ENCODE assay signal across 8 cellular contexts in the genomic region with DNA sequence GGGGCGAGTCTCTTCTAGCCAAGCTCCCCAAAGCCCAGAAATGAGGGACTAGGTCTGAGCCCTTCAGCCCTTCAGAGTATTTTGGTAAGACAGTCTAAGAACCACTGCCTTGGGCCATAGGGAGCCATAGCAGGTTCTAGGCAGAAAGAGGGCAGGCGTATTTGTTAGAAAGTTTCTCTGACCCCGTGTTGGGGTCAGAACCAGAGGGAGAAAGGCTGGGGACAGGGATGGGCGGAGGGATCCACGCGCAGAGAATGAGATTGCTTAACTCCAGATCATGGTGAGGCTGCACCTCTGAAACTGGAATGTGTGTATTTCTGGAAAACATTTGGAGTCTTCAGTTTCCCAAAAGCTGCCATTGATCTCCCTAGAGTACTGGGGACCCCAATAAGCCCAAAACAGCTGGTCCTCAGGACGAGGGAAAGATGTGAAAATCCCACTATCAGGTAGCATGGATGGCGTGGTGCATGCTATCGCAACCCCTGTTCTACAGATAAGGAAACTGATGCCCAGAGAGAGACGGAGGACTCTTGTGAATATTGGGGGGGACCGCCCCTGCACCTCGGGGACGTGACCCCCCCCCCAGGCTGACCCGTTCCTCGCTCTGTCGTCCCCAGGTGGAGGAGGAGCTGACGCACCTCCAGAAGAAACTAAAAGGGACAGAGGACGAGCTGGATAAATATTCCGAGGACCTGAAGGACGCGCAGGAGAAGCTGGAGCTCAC. TPM values are rescaled to one million over a fixed set of nuclear protein-coding genes. Genes with fewer than 3 reads are reported as not detected.
DNase-seq lines count a peak whose midpoint lies in the region; ATAC-seq and TF ChIP-seq lines count a peak whose summit lies in the region.

No MANE protein-coding gene starts in this region.

- H3K36me3 ChIP-seq in DND-41 (ENCODE audit: insufficient read depth, low read length) (peaks cover 14% of the 10 kb centered on the region), OCI-LY3 (replicated peaks; ENCODE audit: low read depth, low read length) (peaks cover 28% of the 10 kb centered on the region), osteoblast (ENCODE audit: insufficient read depth, low read length) (peaks cover 25% of the 10 kb centered on the region)

- peaks cover 54% of the 10 kb centered on the region for H3K4me1 Mint-ChIP-seq in endothelial cell (ENCODE audit: unreplicated experiment)

- peaks cover 31% of the 10 kb centered on the region for H3K36me3 Mint-ChIP-seq in endothelial cell (ENCODE audit: low read depth, unreplicated experiment)

- H3K9me3 ChIP-seq in DND-41 (ENCODE audit: insufficient read depth, low read length, severe bottlenecking) (no peaks in the 10 kb centered on the region), OCI-LY3 (ENCODE audit: insufficient read depth, low read length) (no peaks in the 10 kb centered on the region), osteoblast (ENCODE audit: low read depth, low read length) (no peaks in the 10 kb centered on the region)

- DNase-seq in DND-41 (no peak), endothelial cell (ENCODE audit: low spot score) (no peak), osteoblast (ENCODE audit: insufficient read length, low spot score, missing footprints) (no peak), NCI-H2171 (lab: John Stamatoyannopoulos, UW) (no peak), NCI-H446 (lab: John Stamatoyannopoulos, UW) (no peak), DMS53 treated with DMSO at 0.1 percent for 48 hours (lab: John Stamatoyannopoulos, UW; ENCODE audit: unreplicated experiment) (no peak), GM03348 (ENCODE audit: low spot score) (no peak)

- H3K9ac ChIP-seq in DND-41 (ENCODE audit: low read depth, low read length) (peak overlapping the region; percentile 97), OCI-LY3 (ENCODE audit: low read length) (peak overlapping the region; percentile 88)

- H4K20me1 ChIP-seq in DND-41 (ENCODE audit: insufficient read depth, low read length): peaks cover 18% of the 10 kb centered on the region
- H4K20me1 ChIP-seq in OCI-LY3 (ENCODE audit: insufficient read depth, low read length): peaks cover 16% of the 10 kb centered on the region
- H4K20me1 ChIP-seq in osteoblast (ENCODE audit: insufficient read depth, low read length): peaks cover 16% of the 10 kb centered on the region

- H3K79me2 ChIP-seq in DND-41 (ENCODE audit: insufficient read depth, low read length): peaks cover 35% of the 10 kb centered on the region
- H3K79me2 ChIP-seq in OCI-LY3 (ENCODE audit: low read length): peaks cover 51% of the 10 kb centered on the region
- peaks cover 78% of the 10 kb centered on the region for H3K79me2 ChIP-seq in osteoblast (ENCODE audit: insufficient read depth, low read length)

- peak overlapping the region; percentile 93 for H3K4me3 Mint-ChIP-seq in endothelial cell (ENCODE audit: unreplicated experiment)

- H3K27me3 ChIP-seq in DND-41 (ENCODE audit: insufficient read depth, low read length, poor library complexity): no peaks in the 10 kb centered on the region
- no peaks in the 10 kb centered on the region for H3K27me3 ChIP-seq in OCI-LY3 (ENCODE audit: low read depth, low read length)
- H3K27me3 ChIP-seq in osteoblast (ENCODE audit: insufficient read depth, low read length): no peaks in the 10 kb centered on the region

- H3K4me2 ChIP-seq in DND-41 (ENCODE audit: insufficient read depth, low read length) (peak overlapping the region; percentile 80), OCI-LY3 (ENCODE audit: low read length) (peak overlapping the region; percentile 81), osteoblast (ENCODE audit: insufficient read depth, low read length) (peak overlapping the region; percentile 85)

- H3K27me3 Mint-ChIP-seq in endothelial cell (ENCODE audit: unreplicated experiment): peaks cover 27% of the 10 kb centered on the region

- peaks cover 37% of the 10 kb centered on the region for H3K4me1 ChIP-seq in DND-41 (ENCODE audit: insufficient read depth, low read length)
- H3K4me1 ChIP-seq in OCI-LY3 (ENCODE audit: low read length): peaks cover 56% of the 10 kb centered on the region
- peaks cover 25% of the 10 kb centered on the region for H3K4me1 ChIP-seq in osteoblast (ENCODE audit: insufficient read depth, low read length)

- H3K4me3 ChIP-seq in DND-41 (ENCODE audit: low read depth in 1 of 2, low read length in 2 of 2): peak overlapping the region; percentile 95; a peak in 3 of 4 replicates
- H3K4me3 ChIP-seq in OCI-LY3 (ENCODE audit: low read length): peak overlapping the region; percentile 84
- peak overlapping the region; percentile 86 for H3K4me3 ChIP-seq in osteoblast (ENCODE audit: insufficient read depth, low read length)

- H3K27ac Mint-ChIP-seq in endothelial cell (ENCODE audit: unreplicated experiment): peak overlapping the region; percentile 94

- no peaks in the 10 kb centered on the region for H3K9me3 Mint-ChIP-seq in endothelial cell (ENCODE audit: unreplicated experiment)

- ATAC-seq in DND-41 (ENCODE audit: insufficient read depth, low read depth): no peak

- TF ChIP-seq CTCF in DND-41 (IDR thresholded peaks at IDR 0.05; ENCODE audit: borderline replicate concordance, extremely low read depth, low read length, poor library complexity, severe bottlenecking): no peak
- TF ChIP-seq CTCF in OCI-LY3 (IDR thresholded peaks at IDR 0.05; ENCODE audit: low read depth, low read length): no peak
- no peak for TF ChIP-seq CTCF in endothelial cell (IDR thresholded peaks at IDR 0.05; ENCODE audit: unreplicated experiment)
- TF ChIP-seq CTCF in osteoblast (IDR thresholded peaks at IDR 0.05; ENCODE audit: extremely low read depth, low read depth, low read length): no peak

- no peak overlapping the region for H3K27ac ChIP-seq in DND-41 (ENCODE audit: low read length)
- H3K27ac ChIP-seq in OCI-LY3 (ENCODE audit: low read length): peak overlapping the region; percentile 67
- H3K27ac ChIP-seq in osteoblast (ENCODE audit: low read depth, low read length): peak overlapping the region; percentile 93

- peak overlapping the region; percentile 48 for H2AFZ ChIP-seq in DND-41 (ENCODE audit: low read depth, low read length)
- no peak overlapping the region for H2AFZ ChIP-seq in OCI-LY3 (ENCODE audit: low read depth, low read length)
- H2AFZ ChIP-seq in osteoblast (ENCODE audit: low read length): peak overlapping the region; percentile 23

RNA-seq across cellular contexts. Expression of a gene that starts 0.7 kb away (rescaled TPM):
- 644 TPM for total RNA-seq in endothelial cell (ENCODE audit: unreplicated experiment)
- total RNA-seq in osteoblast: 1,233 and 1,325 TPM in 2 replicates

RNA-seq across cellular contexts. Expression of a gene that starts 36.1 kb away (rescaled TPM):
- total RNA-seq in endothelial cell (ENCODE audit: unreplicated experiment) (60.6 TPM), osteoblast (61.6 and 68.8 TPM in 2 replicates)
